ENCODE assay signal across 15 cellular contexts in the genomic region with DNA sequence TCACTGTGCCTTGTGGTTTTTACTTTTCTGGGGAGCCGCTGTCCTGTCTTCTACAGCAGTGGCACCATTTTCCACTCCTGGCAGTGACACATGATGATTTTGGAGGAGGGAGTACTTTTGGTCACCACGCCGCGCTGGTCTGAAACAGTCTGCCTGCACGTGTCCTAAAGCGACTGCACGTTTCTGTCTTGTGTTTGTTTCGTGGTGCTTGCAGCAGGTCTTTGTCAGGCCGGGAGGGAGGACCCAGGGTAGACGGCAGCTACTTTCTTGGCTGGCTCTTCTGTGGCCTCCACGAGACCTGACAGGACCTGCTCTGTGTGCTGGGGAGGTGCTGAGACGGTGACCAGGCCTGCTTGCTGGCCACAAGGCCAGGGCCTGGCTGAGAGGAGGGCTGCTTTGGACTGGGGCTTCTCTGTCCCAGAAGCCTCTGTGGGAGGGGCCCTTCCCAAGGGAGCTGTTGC.
A peak's percentile ranks its signal among the peaks of the same experiment; 100 is the strongest.
DNase-seq lines count a peak whose midpoint lies in the region; ATAC-seq and TF ChIP-seq lines count a peak whose summit lies in the region.
"Had no signal": no experiment of that assay in that cellular context is flagged by ENCODE, and none has a peak within 500 bp of the region (broad histone marks: within the 10 kb centered on the region; RNA-seq: fewer than 3 reads in every experiment).

No MANE protein-coding gene starts in this region.

- TF ChIP-seq POLR2A in heart left ventricle (IDR thresholded peaks at IDR 0.05) (no peak), sigmoid colon (IDR thresholded peaks at IDR 0.05) (no peak)

- DNase-seq in cardiac septum (ENCODE audit: low spot score) (peak; percentile 64), heart left ventricle (no peak), mesenteric fat pad (ENCODE audit: low spot score) (peak; percentile 75), sigmoid colon (peak; percentile 49), GDM1 (lab: John Stamatoyannopoulos, UW) (no peak), hippocampal formation (lab: John Stamatoyannopoulos, UW) (no peak), COR-L47 (lab: John Stamatoyannopoulos, UW) (no peak)
- DNase-seq: CD4-positive, alpha-beta T cell; GOT3; NCI-H187; NCI-H2107; NCI-H2227 treated with DMSO at 0.1 percent for 48 hours; NCI-H510A treated with DMSO at 0.1 percent for 48 hours; NCI-H774 had no signal

- H3K27me3 ChIP-seq in heart left ventricle (no peaks in the 10 kb centered on the region), sigmoid colon (peaks cover 0 to 15% (median 0%) of the 10 kb centered on the region in 3 donors)

- H3K36me3 ChIP-seq in heart left ventricle = no peaks in the 10 kb centered on the region
- H3K36me3 ChIP-seq in sigmoid colon = no peaks in the 10 kb centered on the region

- H3K4me3 ChIP-seq in heart left ventricle (no peak overlapping the region), sigmoid colon (no peak overlapping the region)
- H3K4me3 ChIP-seq: GM12878 had no signal

- WGBS in heart left ventricle, 4 donors = 84 to 97% (median 90%) methylated on average over 11 to 12 of the region's 12 CpGs
- 89 to 90% methylated on average over 12 of the region's 12 CpGs for WGBS in sigmoid colon, 2 donors

- TF ChIP-seq CTCF in heart left ventricle (IDR thresholded peaks at IDR 0.05) = no peak
- no peak for TF ChIP-seq CTCF in sigmoid colon (IDR thresholded peaks at IDR 0.05)

- no peak for ATAC-seq in heart left ventricle
- ATAC-seq: GM12878 had no signal

- H3K4me1 ChIP-seq in heart left ventricle (no peaks in the 10 kb centered on the region), sigmoid colon (no peaks in the 10 kb centered on the region)

- TF ChIP-seq EP300 in sigmoid colon (IDR thresholded peaks at IDR 0.05) = no peak

- intact Hi-C loops in cardiac septum (cut with DNase I) (no loop called here), heart left ventricle (cut with DNase I) (no loop called here), sigmoid colon (cut with DNase I) (no loop called here)

- H3K9me3 ChIP-seq in heart left ventricle (no peaks in the 10 kb centered on the region), sigmoid colon (no peaks in the 10 kb centered on the region)

- H3K27ac ChIP-seq in heart left ventricle = no peak overlapping the region
- H3K27ac ChIP-seq in sigmoid colon = no peak overlapping the region

Comparison
In these comparisons a context has a peak if more than half of its experiments do, and no peak if none do; other contexts are left out.
1. DNase-seq: peak in cardiac septum (single experiment), mesenteric fat pad (single experiment) and sigmoid colon (single experiment); none in heart left ventricle (0 of 5), GDM1 (single experiment), hippocampal formation (0 of 2) and COR-L47 (single experiment).